Comparison of ENCODE assay signal across 10 cellular contexts in the genomic region with DNA sequence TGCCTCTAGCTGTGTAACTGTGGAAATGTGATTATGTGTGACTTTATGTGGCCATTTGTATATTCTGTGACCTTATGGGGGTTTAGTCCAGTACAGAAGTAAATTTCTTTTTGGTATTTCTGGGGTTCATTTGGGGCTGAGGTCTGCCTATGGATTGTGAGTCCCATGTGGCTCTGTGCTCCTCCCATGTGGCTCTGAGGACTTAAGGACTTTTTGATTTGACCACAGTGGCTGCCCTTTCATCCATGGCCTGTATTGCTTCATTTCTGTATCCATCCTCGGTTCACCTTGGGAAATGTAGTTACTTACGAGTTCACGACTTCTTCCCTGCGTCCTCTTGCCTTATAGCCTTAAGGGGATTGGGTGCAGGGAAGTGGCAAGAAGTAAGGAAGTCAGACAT. TPM values are rescaled to one million over a fixed set of nuclear protein-coding genes. Genes with fewer than 3 reads are reported as not detected.
DNase-seq lines count a peak whose midpoint lies in the region; ATAC-seq, FAIRE-seq and TF ChIP-seq lines count a peak whose summit lies in the region.
"Had no signal": no experiment of that assay in that cellular context is flagged by ENCODE, and none has a peak within 500 bp of the region (broad histone marks: within the 10 kb centered on the region; RNA-seq: fewer than 3 reads in every experiment).

No MANE protein-coding gene starts in this region.

- no peak for TF ChIP-seq EP300 in tibial nerve (IDR thresholded peaks at IDR 0.05)

- H3K27ac ChIP-seq in kidney (ENCODE audit: low read depth in 2 of 2, low read length in 2 of 2) (no peak overlapping the region), tibial nerve (no peak overlapping the region)

- ATAC-seq in activated T-helper 17 cell treated with anti-CD3 and anti-CD28 coated beads, Interleukin-2, amount 50 U/mL, for 72 hours (replicated peaks) = no peak
- ATAC-seq in HG03175 (IDR thresholded peaks at IDR 0.05; ENCODE audit: unreplicated experiment) = no peak

- TF ChIP-seq CTCF in kidney (IDR thresholded peaks at IDR 0.05; ENCODE audit: borderline replicate concordance, extremely low read depth, insufficient read depth) = no peak
- no peak for TF ChIP-seq CTCF in tibial nerve (IDR thresholded peaks at IDR 0.05)

- peak overlapping the region; percentile 97 for H3K9ac ChIP-seq in kidney (ENCODE audit: low read length in 2 of 2)

- H3K4me3 Mint-ChIP-seq in activated naive CD4-positive, alpha-beta T cell treated with anti-CD3 and anti-CD28 coated beads for 36 hours = peak overlapping the region; percentile 93
- peak overlapping the region; percentile 91 for H3K4me3 Mint-ChIP-seq in activated T-helper 17 cell treated with anti-CD3 and anti-CD28 coated beads, Interleukin-2, amount 50 U/mL, for 72 hours

- TF ChIP-seq POLR2A in tibial nerve (IDR thresholded peaks at IDR 0.05) = no peak

- H3K9me3 ChIP-seq in kidney (ENCODE audit: control insufficient read depth in 1 of 2, low read length in 2 of 2) = peaks cover 3 to 10% of the 10 kb centered on the region in 2 donors
- H3K9me3 ChIP-seq in tibial nerve = peaks cover 0 to 48% (median 13%) of the 10 kb centered on the region in 4 donors

- no peak for FAIRE-seq in kidney (lab: Jason Lieb, UNC)
- FAIRE-seq: G401.6 had no signal

- peaks cover 21% of the 10 kb centered on the region for H3K4me1 Mint-ChIP-seq in activated naive CD4-positive, alpha-beta T cell treated with anti-CD3 and anti-CD28 coated beads for 36 hours (ENCODE audit: low read depth)
- peaks cover 10% of the 10 kb centered on the region for H3K4me1 Mint-ChIP-seq in activated T-helper 17 cell treated with anti-CD3 and anti-CD28 coated beads, Interleukin-2, amount 50 U/mL, for 72 hours

- H3K36me3 ChIP-seq in kidney (ENCODE audit: control insufficient read depth in 1 of 2, insufficient read depth in 2 of 2, low read length in 2 of 2) = no peaks in the 10 kb centered on the region
- H3K36me3 ChIP-seq in tibial nerve = peaks cover 0 to 43% (median 0%) of the 10 kb centered on the region in 3 donors

- H3K9me3 Mint-ChIP-seq in activated naive CD4-positive, alpha-beta T cell treated with anti-CD3 and anti-CD28 coated beads for 36 hours = peaks cover 32% of the 10 kb centered on the region
- H3K9me3 Mint-ChIP-seq in activated T-helper 17 cell treated with anti-CD3 and anti-CD28 coated beads, Interleukin-2, amount 50 U/mL, for 72 hours = peaks cover 8% of the 10 kb centered on the region

- H3K36me3 Mint-ChIP-seq in activated naive CD4-positive, alpha-beta T cell treated with anti-CD3 and anti-CD28 coated beads for 36 hours (ENCODE audit: low read depth) = peaks cover 32% of the 10 kb centered on the region
- peaks cover 36% of the 10 kb centered on the region for H3K36me3 Mint-ChIP-seq in activated T-helper 17 cell treated with anti-CD3 and anti-CD28 coated beads, Interleukin-2, amount 50 U/mL, for 72 hours (ENCODE audit: low read depth)

- DNase-seq in activated naive CD4-positive, alpha-beta T cell treated with anti-CD3 and anti-CD28 coated beads for 36 hours = no peak
- no peak for DNase-seq in activated naive CD4-positive, alpha-beta T cell treated with Interleukin-2 at 50 U/mL for 16 hours
- no peak for DNase-seq in kidney
- DNase-seq in tibial nerve (ENCODE audit: low spot score in 2 of 2) = no peak
- no peak for DNase-seq in Ammon's horn (ENCODE audit: low spot score)
- no peak for DNase-seq in NCI-H2171 (lab: John Stamatoyannopoulos, UW)

- H3K4me1 ChIP-seq in kidney (ENCODE audit: control insufficient read depth in 1 of 2, insufficient read depth in 1 of 2, low read depth in 1 of 2, low read length in 2 of 2) (peaks cover 6 to 9% of the 10 kb centered on the region in 2 donors), tibial nerve (peaks cover 0 to 20% (median 9%) of the 10 kb centered on the region in 4 donors)

- H3K4me3 ChIP-seq in kidney (ENCODE audit: low read length in 2 of 2) = peak overlapping the region; percentile 98 to 100
- H3K4me3 ChIP-seq in tibial nerve = peak overlapping the region; percentile 62 to 87 (median 78)

- H3K27me3 Mint-ChIP-seq in activated naive CD4-positive, alpha-beta T cell treated with anti-CD3 and anti-CD28 coated beads for 36 hours (ENCODE audit: low read depth) = no peaks in the 10 kb centered on the region
- no peaks in the 10 kb centered on the region for H3K27me3 Mint-ChIP-seq in activated T-helper 17 cell treated with anti-CD3 and anti-CD28 coated beads, Interleukin-2, amount 50 U/mL, for 72 hours

- no peak overlapping the region for H3K27ac Mint-ChIP-seq in activated naive CD4-positive, alpha-beta T cell treated with anti-CD3 and anti-CD28 coated beads for 36 hours
- peak overlapping the region; percentile 91 for H3K27ac Mint-ChIP-seq in activated T-helper 17 cell treated with anti-CD3 and anti-CD28 coated beads, Interleukin-2, amount 50 U/mL, for 72 hours

- 76 to 82% methylated on average over 4 of the region's 4 CpGs for WGBS in tibial nerve, 2 donors

- no peaks in the 10 kb centered on the region for H3K27me3 ChIP-seq in tibial nerve

- CTCF ChIA-PET in activated naive CD4-positive, alpha-beta T cell treated with anti-CD3 and anti-CD28 coated beads for 36 hours (lab: Charles Lee) = no interaction called here

- intact Hi-C loops in activated naive CD4-positive, alpha-beta T cell treated with anti-CD3 and anti-CD28 coated beads for 36 hours (cut with micrococcal nuclease) = loop anchor here (2.0 to 5.0 kb wide), 6 partner anchors 94 to 590 kb away; a partner anchor contains a TSS
- intact Hi-C loops in kidney (cut with DNase I) = no loop called here

RNA-seq across cellular contexts. Expression of a gene that starts 1.0 kb away (rescaled TPM):
- 1 to 10 TPM; 6.4 to 7.3 TPM for total RNA-seq in activated naive CD4-positive, alpha-beta T cell treated with anti-CD3 and anti-CD28 coated beads for 36 hours
- total RNA-seq in activated T-helper 17 cell treated with anti-CD3 and anti-CD28 coated beads, Interleukin-2, amount 50 U/mL, for 72 hours = 1 to 10 TPM; 7.5 to 9.0 TPM
- total RNA-seq in kidney (11.9 TPM), tibial nerve (10 to 100 TPM in 2 of 4 donors, 1 to 10 TPM in 2; 8.7 to 13.5 (median 10.5) TPM)
- polyA plus RNA-seq in kidney (ENCODE audit: insufficient read depth, low read depth, low replicate concordance) = 5.9 TPM
- total RNA-seq: HT-29 had no signal
